Comparison of ENCODE assay signal across 14 cellular contexts in genomic region chr13:40987606-40988280, GRCh38. TPM values are rescaled to one million over a fixed set of nuclear protein-coding genes. Genes with fewer than 3 reads are reported as not detected.
DNase-seq lines count a peak whose midpoint lies in the region; ATAC-seq and TF ChIP-seq lines count a peak whose summit lies in the region.
"Had no signal": no experiment of that assay in that cellular context is flagged by ENCODE, and none has a peak within 500 bp of the region (broad histone marks: within the 10 kb centered on the region; RNA-seq: fewer than 3 reads in every experiment).

No MANE protein-coding gene starts in this region.

- ATAC-seq in CD8-positive, alpha-beta T cell: no peak
- no peak for ATAC-seq in activated T-helper 17 cell treated with anti-CD3 and anti-CD28 coated beads, Interleukin-2, amount 50 U/mL, for 72 hours (replicated peaks)
- ATAC-seq in naive thymus-derived CD4-positive, alpha-beta T cell: no peak
- no peak for ATAC-seq in upper lobe of left lung (ENCODE audit: low FRiP score in 2 of 2)

- H3K4me1 ChIP-seq in CD8-positive, alpha-beta T cell (ENCODE audit: insufficient read depth, low read length): peaks cover 77% of the 10 kb centered on the region
- H3K4me1 ChIP-seq in naive thymus-derived CD4-positive, alpha-beta T cell (ENCODE audit: control insufficient read depth in 2 of 2, insufficient read depth in 2 of 2, low read length in 2 of 2): peaks cover 38 to 67% of the 10 kb centered on the region in 2 donors
- peaks cover 43 to 53% (median 45%) of the 10 kb centered on the region in 4 donors for H3K4me1 ChIP-seq in upper lobe of left lung

- intact Hi-C loops in CD8-positive, alpha-beta T cell (cut with DNase I, micrococcal nuclease): loop anchor here (5.0 to 10.0 kb wide), 5 partner anchors 65 to 1287 kb away; partner anchors contain the start of genes AKAP11 (in 1 of the 2), DGKH (in 1 of the 2), NAA16 (in 1 of the 2) and RGCC (in 1 of the 2)
- intact Hi-C loops in naive thymus-derived CD4-positive, alpha-beta T cell (cut with micrococcal nuclease): loop anchor here (1.0 to 10.0 kb wide), 2 partner anchors 9 to 1407 kb away; no protein-coding TSS in a partner anchor

- peaks cover 74% of the 10 kb centered on the region for H3K4me1 Mint-ChIP-seq in CD8-positive, alpha-beta T cell (ENCODE audit: low read depth)
- peaks cover 45% of the 10 kb centered on the region for H3K4me1 Mint-ChIP-seq in HFFc6 (ENCODE audit: low read depth)
- peaks cover 24% of the 10 kb centered on the region for H3K4me1 Mint-ChIP-seq in activated T-helper 17 cell treated with anti-CD3 and anti-CD28 coated beads, Interleukin-2, amount 50 U/mL, for 72 hours
- H3K4me1 Mint-ChIP-seq in naive thymus-derived CD4-positive, alpha-beta T cell: peaks cover 44 to 89% (median 81%) of the 10 kb centered on the region in 7 donors

- CTCF ChIA-PET in CD8-positive, alpha-beta T cell (lab: Charles Lee): interaction anchor here (0.5 to 7.7 kb wide), 2 partner anchors 14 to 44 kb away, joined by 3 to 37 read pairs; no protein-coding TSS in a partner anchor
- CTCF ChIA-PET in naive thymus-derived CD4-positive, alpha-beta T cell (lab: Charles Lee): interaction anchor here (0.9 kb wide), 1 partner anchor 214 kb away, joined by 3 read pairs; no protein-coding TSS in a partner anchor

- H3K36me3 ChIP-seq in CD8-positive, alpha-beta T cell (ENCODE audit: insufficient read depth, low read length): no peaks in the 10 kb centered on the region
- H3K36me3 ChIP-seq in naive thymus-derived CD4-positive, alpha-beta T cell (ENCODE audit: control insufficient read depth in 2 of 3, insufficient read depth in 3 of 3, low read length in 3 of 3): no peaks in the 10 kb centered on the region
- H3K36me3 ChIP-seq in upper lobe of left lung: no peaks in the 10 kb centered on the region
- H3K36me3 ChIP-seq: sigmoid colon had no signal

- POLR2A ChIA-PET in CD8-positive, alpha-beta T cell (lab: Charles Lee): interaction anchor here (1.3 to 2.4 kb wide), 2 partner anchors 14 to 27 kb away, joined by 3 to 16 read pairs; no protein-coding TSS in a partner anchor
- POLR2A ChIA-PET in naive thymus-derived CD4-positive, alpha-beta T cell (lab: Charles Lee): interaction anchor here (0.6 to 2.2 kb wide), 3 partner anchors 9 to 32 kb away, joined by 3 to 8 read pairs (median 5); partner anchors contain the start of gene ELF1

- no peak overlapping the region for H3K4me3 Mint-ChIP-seq in CD8-positive, alpha-beta T cell
- no peak overlapping the region for H3K4me3 Mint-ChIP-seq in HFFc6
- peak overlapping the region; percentile 10 for H3K4me3 Mint-ChIP-seq in activated T-helper 17 cell treated with anti-CD3 and anti-CD28 coated beads, Interleukin-2, amount 50 U/mL, for 72 hours
- peak overlapping the region in 6 of 10 donors; percentile 23 to 44 (median 34) for H3K4me3 Mint-ChIP-seq in naive thymus-derived CD4-positive, alpha-beta T cell
- H3K4me3 Mint-ChIP-seq: H9 had no signal

- no peak for DNase-seq in CD8-positive, alpha-beta T cell
- DNase-seq in HFFc6 (no peak), upper lobe of left lung (no peak), putamen (ENCODE audit: low spot score) (no peak), NCI-H146 (lab: John Stamatoyannopoulos, UW) (no peak)
- DNase-seq in naive thymus-derived CD4-positive, alpha-beta T cell: no peak
- DNase-seq: activated CD4-positive, alpha-beta T cell treated with anti-CD3 and anti-CD28 coated beads, Interleukin-2, amount 50 U/mL, for 1 hour; amniotic stem cell; H9; kidney; NCI-H1436 treated with DMSO at 0.1 percent for 48 hours; sigmoid colon; SK-N-SH had no signal

- TF ChIP-seq EP300 in upper lobe of left lung (IDR thresholded peaks at IDR 0.05): no peak

- no peaks in the 10 kb centered on the region for H3K27me3 ChIP-seq in CD8-positive, alpha-beta T cell (ENCODE audit: insufficient read depth, low read length)
- H3K27me3 ChIP-seq in naive thymus-derived CD4-positive, alpha-beta T cell (ENCODE audit: control insufficient read depth in 2 of 2, insufficient read depth in 2 of 2, low read length in 2 of 2): no peaks in the 10 kb centered on the region
- no peaks in the 10 kb centered on the region for H3K27me3 ChIP-seq in upper lobe of left lung
- H3K27me3 ChIP-seq: sigmoid colon had no signal

- TF ChIP-seq POLR2A in upper lobe of left lung (IDR thresholded peaks at IDR 0.05): no peak

- no peak for TF ChIP-seq CTCF in CD8-positive, alpha-beta T cell (IDR thresholded peaks at IDR 0.05)
- TF ChIP-seq CTCF in HFFc6 (IDR thresholded peaks at IDR 0.05): no peak
- no peak for TF ChIP-seq CTCF in upper lobe of left lung (IDR thresholded peaks at IDR 0.05)

- H3K36me3 Mint-ChIP-seq in CD8-positive, alpha-beta T cell: no peaks in the 10 kb centered on the region
- no peaks in the 10 kb centered on the region for H3K36me3 Mint-ChIP-seq in HFFc6 (ENCODE audit: low read depth)
- H3K36me3 Mint-ChIP-seq in activated T-helper 17 cell treated with anti-CD3 and anti-CD28 coated beads, Interleukin-2, amount 50 U/mL, for 72 hours (ENCODE audit: low read depth): peaks cover 12% of the 10 kb centered on the region
- peaks cover 0 to 5% (median 0%) of the 10 kb centered on the region in 5 donors for H3K36me3 Mint-ChIP-seq in naive thymus-derived CD4-positive, alpha-beta T cell

- WGBS in upper lobe of left lung, 2 donors: 77 to 86% methylated on average over 2 of the region's 2 CpGs

- peak overlapping the region; percentile 85 for H3K27ac Mint-ChIP-seq in CD8-positive, alpha-beta T cell
- H3K27ac Mint-ChIP-seq in HFFc6: peak overlapping the region; percentile 3; the same call in 1 of the 2 replicates
- H3K27ac Mint-ChIP-seq in activated T-helper 17 cell treated with anti-CD3 and anti-CD28 coated beads, Interleukin-2, amount 50 U/mL, for 72 hours: peak overlapping the region; percentile 54
- peak overlapping the region; percentile 25 to 88 (median 78) for H3K27ac Mint-ChIP-seq in naive thymus-derived CD4-positive, alpha-beta T cell
- H3K27ac Mint-ChIP-seq: H9 had no signal

- H3K9me3 ChIP-seq in CD8-positive, alpha-beta T cell (ENCODE audit: low read length): no peaks in the 10 kb centered on the region
- H3K9me3 ChIP-seq in naive thymus-derived CD4-positive, alpha-beta T cell (ENCODE audit: control insufficient read depth in 2 of 3, low read length in 3 of 3): no peaks in the 10 kb centered on the region
- H3K9me3 ChIP-seq in upper lobe of left lung: no peaks in the 10 kb centered on the region
- H3K9me3 ChIP-seq: sigmoid colon, SK-N-SH had no signal

- no peak overlapping the region for H3K4me3 ChIP-seq in CD8-positive, alpha-beta T cell (ENCODE audit: low read depth, low read length)
- no peak overlapping the region for H3K4me3 ChIP-seq in naive thymus-derived CD4-positive, alpha-beta T cell (ENCODE audit: low read length)
- H3K4me3 ChIP-seq in upper lobe of left lung: no peak overlapping the region
- H3K4me3 ChIP-seq: sigmoid colon had no signal

- no peaks in the 10 kb centered on the region for H3K9me3 Mint-ChIP-seq in CD8-positive, alpha-beta T cell
- H3K9me3 Mint-ChIP-seq in HFFc6: no peaks in the 10 kb centered on the region
- no peaks in the 10 kb centered on the region for H3K9me3 Mint-ChIP-seq in activated T-helper 17 cell treated with anti-CD3 and anti-CD28 coated beads, Interleukin-2, amount 50 U/mL, for 72 hours
- H3K9me3 Mint-ChIP-seq in naive thymus-derived CD4-positive, alpha-beta T cell: no peaks in the 10 kb centered on the region
- H3K9me3 Mint-ChIP-seq: H9 had no signal

- H3K27me3 Mint-ChIP-seq in CD8-positive, alpha-beta T cell (ENCODE audit: low read depth): no peaks in the 10 kb centered on the region
- no peaks in the 10 kb centered on the region for H3K27me3 Mint-ChIP-seq in HFFc6 (ENCODE audit: insufficient read depth)
- H3K27me3 Mint-ChIP-seq in activated T-helper 17 cell treated with anti-CD3 and anti-CD28 coated beads, Interleukin-2, amount 50 U/mL, for 72 hours: no peaks in the 10 kb centered on the region
- H3K27me3 Mint-ChIP-seq in naive thymus-derived CD4-positive, alpha-beta T cell: no peaks in the 10 kb centered on the region

- no peak overlapping the region for H3K27ac ChIP-seq in CD8-positive, alpha-beta T cell (ENCODE audit: low read depth, low read length)
- peak overlapping the region; percentile 30 for H3K27ac ChIP-seq in naive thymus-derived CD4-positive, alpha-beta T cell (ENCODE audit: low read depth, low read length)
- peak overlapping the region in 2 of 4 donors; percentile 37 to 89 for H3K27ac ChIP-seq in upper lobe of left lung
- H3K27ac ChIP-seq: sigmoid colon had no signal

RNA-seq across cellular contexts. Expression of gene ELF1, which starts 31.4 kb away (rescaled TPM):
- 100 to 1,000 TPM; 308 to 313 TPM for total RNA-seq in CD8-positive, alpha-beta T cell
- total RNA-seq in HFFc6 (2021; fragmentation: NEBNext Ultra II Directional; extraction: Animal tissue kit (Norgen Biotek cat#: 25700)): 10 to 100 TPM; 25.5 to 37.7 (median 33.4) TPM
- total RNA-seq in activated T-helper 17 cell treated with anti-CD3 and anti-CD28 coated beads, Interleukin-2, amount 50 U/mL, for 72 hours: 10 to 100 TPM; 76.0 to 80.1 TPM
- total RNA-seq in naive thymus-derived CD4-positive, alpha-beta T cell: 100 to 1,000 TPM; 117 to 193 (median 180) TPM
- polyA plus RNA-seq in naive thymus-derived CD4-positive, alpha-beta T cell: 100 to 1,000 TPM; 134 to 142 TPM
- 100 to 1,000 TPM in 1 of 6 donors, 10 to 100 TPM in 5; 52.6 to 134 (median 78.6) TPM for total RNA-seq in upper lobe of left lung

Comparison
In these comparisons a context has a peak if more than half of its experiments do, and no peak if none do; other contexts are left out.
1. H3K27ac Mint-ChIP-seq: peak in every context shown above with its lines; median percentile 85 in CD8-positive, alpha-beta T cell; 78 in naive thymus-derived CD4-positive, alpha-beta T cell; 54 in activated T-helper 17 cell treated with anti-CD3 and anti-CD28 coated beads, Interleukin-2, amount 50 U/mL, for 72 hours; 3 in HFFc6.
2. H3K4me3 Mint-ChIP-seq: peak in activated T-helper 17 cell treated with anti-CD3 and anti-CD28 coated beads, Interleukin-2, amount 50 U/mL, for 72 hours (single experiment) and naive thymus-derived CD4-positive, alpha-beta T cell (6 of 10); none in CD8-positive, alpha-beta T cell (single experiment) and HFFc6 (single experiment).